ENCODE assay signal across 24 cellular contexts in genomic region chr18:39596216-39596615, GRCh38.
"Had no signal": no experiment of that assay in that cellular context is flagged by ENCODE, and none has a peak within 500 bp of the region (broad histone marks: within the 10 kb centered on the region; RNA-seq: fewer than 3 reads in every experiment).

No MANE protein-coding gene starts in this region.

- H3K27ac ChIP-seq: epithelial cell of prostate, esophagus muscularis mucosa, heart right ventricle, left ventricle myocardium inferior, lower lobe of right lung, neural progenitor cell, ovary, suprapubic skin, thyroid gland, upper lobe of left lung, uterus had no signal

- H3K9me3 ChIP-seq: esophagus muscularis mucosa, lower lobe of right lung, ovary, suprapubic skin, thyroid gland, upper lobe of left lung, uterus had no signal

- H2AFZ ChIP-seq: neural progenitor cell had no signal

- H3K4me2 ChIP-seq: neural progenitor cell had no signal

- H3K27me3 ChIP-seq: esophagus muscularis mucosa, heart right ventricle, neural progenitor cell, ovary, suprapubic skin, thyroid gland, upper lobe of left lung, uterus had no signal

- H3K4me3 ChIP-seq: esophagus muscularis mucosa, heart right ventricle, left ventricle myocardium inferior, lower lobe of right lung, neural progenitor cell, ovary, suprapubic skin, thyroid gland, upper lobe of left lung, uterus had no signal

- H3K4me1 Mint-ChIP-seq: memory B cell; stimulated activated effector memory CD8-positive, alpha-beta T cell treated with anti-CD3 and anti-CD28 coated beads, Interleukin-12 subunit alpha, Interleukin-12 subunit beta, amount 100 ng/mL, for 72 hours had no signal

- H3K9ac ChIP-seq: neural progenitor cell had no signal

- DNase-seq: effector memory CD8-positive, alpha-beta T cell; heart right ventricle; kidney; left cardiac atrium; left ventricle myocardium inferior; lower lobe of right lung; midbrain; nucleus accumbens; ovary; right cardiac atrium; stimulated activated CD4-positive, alpha-beta T cell treated with anti-CD3 and anti-CD28 coated beads, Interleukin-4, amount 100 ng/mL, for 1 hour; stimulated activated CD8-positive, alpha-beta memory T cell treated with anti-CD3 and anti-CD28 coated beads, Interleukin-4, amount 100 ng/mL, for 48 hours; stimulated activated naive CD8-positive, alpha-beta T cell treated with anti-CD3 and anti-CD28 coated beads, Interleukin-15, Interleukin-2, amounts not matched to agents 100 U/mL and 50 U/mL, for 24 hours; thyroid gland; upper lobe of left lung; uterus had no signal

- H3K9me3 Mint-ChIP-seq: dendritic cell treated with granulocyte-macrophage colony-stimulating factor and Interleukin-4, amounts not matched to agents 40 ng/mL and 50 ng/mL, for 4 days; memory B cell; neural progenitor cell had no signal

- H3K36me3 ChIP-seq: esophagus muscularis mucosa, heart right ventricle, left ventricle myocardium inferior, lower lobe of right lung, neural progenitor cell, ovary, suprapubic skin, thyroid gland, upper lobe of left lung, uterus had no signal

- H3K4me3 Mint-ChIP-seq: dendritic cell treated with granulocyte-macrophage colony-stimulating factor and Interleukin-4, amounts not matched to agents 40 ng/mL and 50 ng/mL, for 4 days; effector memory CD8-positive, alpha-beta T cell; memory B cell; natural killer cell treated with Interleukin-12 subunit alpha and Interleukin-12 subunit beta and Interleukin-15 and Interleukin-18, amount 100 ng/mL, for 72 hours; neural progenitor cell; stimulated activated effector memory CD8-positive, alpha-beta T cell treated with anti-CD3 and anti-CD28 coated beads, Interleukin-12 subunit alpha, Interleukin-12 subunit beta, amount 100 ng/mL, for 72 hours had no signal

- H3K36me3 Mint-ChIP-seq: memory B cell; natural killer cell treated with Interleukin-12 subunit alpha and Interleukin-12 subunit beta and Interleukin-15 and Interleukin-18, amount 100 ng/mL, for 72 hours; stimulated activated effector memory CD8-positive, alpha-beta T cell treated with anti-CD3 and anti-CD28 coated beads, Interleukin-12 subunit alpha, Interleukin-12 subunit beta, amount 100 ng/mL, for 72 hours had no signal

- ATAC-seq: effector memory CD8-positive, alpha-beta T cell; heart right ventricle; left cardiac atrium; lower lobe of right lung; natural killer cell treated with Interleukin-12 subunit alpha and Interleukin-12 subunit beta and Interleukin-15 and Interleukin-18, amount 100 ng/mL, for 72 hours; right cardiac atrium; stimulated activated effector memory CD8-positive, alpha-beta T cell treated with anti-CD3 and anti-CD28 coated beads, Interleukin-12 subunit alpha, Interleukin-12 subunit beta, amount 100 ng/mL, for 72 hours; stimulated activated naive CD8-positive, alpha-beta T cell treated with anti-CD3 and anti-CD28 coated beads, Interleukin-15, Interleukin-2, amounts not matched to agents 100 U/mL and 50 U/mL, for 24 hours had no signal

- H3K4me1 ChIP-seq: esophagus muscularis mucosa, heart right ventricle, left ventricle myocardium inferior, lower lobe of right lung, suprapubic skin, thyroid gland, upper lobe of left lung, uterus had no signal

- H3K27me3 Mint-ChIP-seq: dendritic cell treated with granulocyte-macrophage colony-stimulating factor and Interleukin-4, amounts not matched to agents 40 ng/mL and 50 ng/mL, for 4 days; effector memory CD8-positive, alpha-beta T cell; memory B cell; natural killer cell treated with Interleukin-12 subunit alpha and Interleukin-12 subunit beta and Interleukin-15 and Interleukin-18, amount 100 ng/mL, for 72 hours had no signal
